ENCODE assay signal across 1 cellular context in the genomic region with DNA sequence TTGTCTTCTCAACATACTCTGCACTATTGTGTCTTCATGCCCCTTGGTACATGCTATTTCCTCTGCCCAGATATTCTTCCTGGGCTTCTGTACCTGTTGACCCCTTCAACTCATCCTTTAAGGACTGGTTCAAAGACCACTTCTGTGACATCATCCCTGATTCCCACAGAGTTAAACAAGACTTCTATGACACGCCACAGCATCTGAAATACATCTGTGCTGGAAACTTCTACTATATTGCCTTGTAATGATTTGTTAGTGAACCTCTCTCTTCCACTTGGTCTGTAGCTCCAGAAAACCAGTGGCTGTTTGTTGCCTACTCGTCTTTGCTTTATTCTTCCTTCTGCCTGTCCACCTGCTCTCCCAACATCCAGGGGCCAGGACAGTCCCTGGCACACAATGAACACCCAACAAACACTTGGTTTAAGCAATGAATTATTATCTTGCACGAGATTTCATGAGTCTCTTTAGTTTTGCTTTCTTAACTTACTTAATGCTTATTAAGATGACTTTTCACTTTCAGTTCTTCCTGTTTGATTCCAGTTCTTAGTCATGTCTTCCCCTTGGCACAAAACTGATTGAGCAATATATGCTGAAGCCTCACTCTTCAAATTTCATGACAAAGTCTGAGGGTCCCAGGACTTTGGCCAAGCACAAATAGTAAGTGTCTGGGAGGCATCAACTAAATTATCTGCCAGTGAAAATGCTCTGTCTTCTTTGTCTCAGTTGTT.
TF ChIP-seq lines count a peak whose summit lies in the region.

No MANE protein-coding gene starts in this region.

TF ChIP-seq in GM12878, 131 proteins besides CTCF, POLR2A, EP300 and RAD21 (continued from another document):
- TF ChIP-seq IKZF1 (conservative IDR thresholded peaks at IDR 0.05) (0 out of 2 replicates have a peak, but pooled peaks have one; percentile 16), BCL11A (IDR thresholded peaks at IDR 0.05; ENCODE audit: low read depth, low read length) (peak; percentile 56), HCFC1 (IDR thresholded peaks at IDR 0.05; ENCODE audit: low read length) (no peak), JUNB (IDR thresholded peaks at IDR 0.05) (peak; percentile 85), RBBP5 (conservative IDR thresholded peaks at IDR 0.05) (no peak), CEBPB (IDR thresholded peaks at IDR 0.05; ENCODE audit: borderline replicate concordance in 1 of 2, low read depth in 2 of 2, low read length in 2 of 2) (peak in 1 of 2 experiments; percentile 78; a peak in 1 of 4 replicates), BHLHE40 (IDR thresholded peaks at IDR 0.05; ENCODE audit: borderline replicate concordance in 1 of 2, low read depth in 2 of 2, low read length in 1 of 2) (peak; percentile 34 to 77; a peak in 2 of 4 replicates), IRF4 (IDR thresholded peaks at IDR 0.05; ENCODE audit: low read depth, low read length) (peak; percentile 82), ZNF274 (IDR thresholded peaks at IDR 0.05; ENCODE audit: insufficient read depth, insufficient read length) (no peak), MTA2 (IDR thresholded peaks at IDR 0.05; ENCODE audit: low read depth) (peak; percentile 75), JUND (IDR thresholded peaks at IDR 0.05; ENCODE audit: low read depth, low read length) (no peak), HDGF (IDR thresholded peaks at IDR 0.05) (no peak), CREB1 (IDR thresholded peaks at IDR 0.05; ENCODE audit: low read depth) (no peak), ZNF24 (IDR thresholded peaks at IDR 0.05) (0 out of 2 replicates have a peak, but pooled peaks have one; percentile 54), DPF2 (IDR thresholded peaks at IDR 0.05) (0 out of 2 replicates have a peak, but pooled peaks have one; percentile 38), IRF5 (IDR thresholded peaks at IDR 0.05; ENCODE audit: borderline replicate concordance) (no peak)
- TF ChIP-seq, protein P1, sequence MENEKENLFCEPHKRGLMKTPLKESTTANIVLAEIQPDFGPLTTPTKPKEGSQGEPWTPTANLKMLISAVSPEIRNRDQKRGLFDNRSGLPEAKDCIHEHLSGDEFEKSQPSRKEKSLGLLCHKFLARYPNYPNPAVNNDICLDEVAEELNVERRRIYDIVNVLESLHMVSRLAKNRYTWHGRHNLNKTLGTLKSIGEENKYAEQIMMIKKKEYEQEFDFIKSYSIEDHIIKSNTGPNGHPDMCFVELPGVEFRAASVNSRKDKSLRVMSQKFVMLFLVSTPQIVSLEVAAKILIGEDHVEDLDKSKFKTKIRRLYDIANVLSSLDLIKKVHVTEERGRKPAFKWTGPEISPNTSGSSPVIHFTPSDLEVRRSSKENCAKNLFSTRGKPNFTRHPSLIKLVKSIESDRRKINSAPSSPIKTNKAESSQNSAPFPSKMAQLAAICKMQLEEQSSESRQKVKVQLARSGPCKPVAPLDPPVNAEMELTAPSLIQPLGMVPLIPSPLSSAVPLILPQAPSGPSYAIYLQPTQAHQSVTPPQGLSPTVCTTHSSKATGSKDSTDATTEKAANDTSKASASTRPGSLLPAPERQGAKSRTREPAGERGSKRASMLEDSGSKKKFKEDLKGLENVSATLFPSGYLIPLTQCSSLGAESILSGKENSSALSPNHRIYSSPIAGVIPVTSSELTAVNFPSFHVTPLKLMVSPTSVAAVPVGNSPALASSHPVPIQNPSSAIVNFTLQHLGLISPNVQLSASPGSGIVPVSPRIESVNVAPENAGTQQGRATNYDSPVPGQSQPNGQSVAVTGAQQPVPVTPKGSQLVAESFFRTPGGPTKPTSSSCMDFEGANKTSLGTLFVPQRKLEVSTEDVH (IDR thresholded peaks at IDR 0.05; ENCODE audit: low read depth, partially characterized antibody) = no peak
- TF ChIP-seq, protein P2, sequence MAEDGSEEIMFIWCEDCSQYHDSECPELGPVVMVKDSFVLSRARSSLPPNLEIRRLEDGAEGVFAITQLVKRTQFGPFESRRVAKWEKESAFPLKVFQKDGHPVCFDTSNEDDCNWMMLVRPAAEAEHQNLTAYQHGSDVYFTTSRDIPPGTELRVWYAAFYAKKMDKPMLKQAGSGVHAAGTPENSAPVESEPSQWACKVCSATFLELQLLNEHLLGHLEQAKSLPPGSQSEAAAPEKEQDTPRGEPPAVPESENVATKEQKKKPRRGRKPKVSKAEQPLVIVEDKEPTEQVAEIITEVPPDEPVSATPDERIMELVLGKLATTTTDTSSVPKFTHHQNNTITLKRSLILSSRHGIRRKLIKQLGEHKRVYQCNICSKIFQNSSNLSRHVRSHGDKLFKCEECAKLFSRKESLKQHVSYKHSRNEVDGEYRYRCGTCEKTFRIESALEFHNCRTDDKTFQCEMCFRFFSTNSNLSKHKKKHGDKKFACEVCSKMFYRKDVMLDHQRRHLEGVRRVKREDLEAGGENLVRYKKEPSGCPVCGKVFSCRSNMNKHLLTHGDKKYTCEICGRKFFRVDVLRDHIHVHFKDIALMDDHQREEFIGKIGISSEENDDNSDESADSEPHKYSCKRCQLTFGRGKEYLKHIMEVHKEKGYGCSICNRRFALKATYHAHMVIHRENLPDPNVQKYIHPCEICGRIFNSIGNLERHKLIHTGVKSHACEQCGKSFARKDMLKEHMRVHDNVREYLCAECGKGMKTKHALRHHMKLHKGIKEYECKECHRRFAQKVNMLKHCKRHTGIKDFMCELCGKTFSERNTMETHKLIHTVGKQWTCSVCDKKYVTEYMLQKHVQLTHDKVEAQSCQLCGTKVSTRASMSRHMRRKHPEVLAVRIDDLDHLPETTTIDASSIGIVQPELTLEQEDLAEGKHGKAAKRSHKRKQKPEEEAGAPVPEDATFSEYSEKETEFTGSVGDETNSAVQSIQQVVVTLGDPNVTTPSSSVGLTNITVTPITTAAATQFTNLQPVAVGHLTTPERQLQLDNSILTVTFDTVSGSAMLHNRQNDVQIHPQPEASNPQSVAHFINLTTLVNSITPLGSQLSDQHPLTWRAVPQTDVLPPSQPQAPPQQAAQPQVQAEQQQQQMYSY (CRISPR knock-in tag; IDR thresholded peaks at IDR 0.05) = no peak
